ENCODE assay signal across 23 cellular contexts in genomic region chr14:103887170-103887501, GRCh38. TPM values are rescaled to one million over a fixed set of nuclear protein-coding genes. Genes with fewer than 3 reads are reported as not detected.
"Had no signal": no experiment of that assay in that cellular context is flagged by ENCODE, and none has a peak within 500 bp of the region (broad histone marks: within the 10 kb centered on the region; RNA-seq: fewer than 3 reads in every experiment).

No MANE protein-coding gene starts in this region.

- H3K4me3 ChIP-seq: dorsolateral prefrontal cortex, heart right ventricle, left ventricle myocardium inferior, lower lobe of right lung, stomach, thoracic aorta had no signal

- H3K27ac Mint-ChIP-seq: memory B cell, naive B cell had no signal

- H3K36me3 Mint-ChIP-seq: memory B cell, naive B cell had no signal

- H3K4me3 Mint-ChIP-seq: memory B cell, naive B cell, nephron had no signal

- DNase-seq: cortex of kidney; dorsolateral prefrontal cortex; effector CD8-positive, alpha-beta T cell; heart right ventricle; left ventricle myocardium inferior; lower lobe of right lung; naive B cell; small intestine; stimulated activated CD4-positive, alpha-beta T cell treated with anti-CD3 and anti-CD28 coated beads, Interleukin-12 subunit alpha, Interleukin-12 subunit beta, amount 100 ng/mL, for 4 hours; stimulated activated naive CD4-positive, alpha-beta T cell; stomach; substantia nigra; trophoblast cell had no signal

- H3K27ac ChIP-seq: dorsolateral prefrontal cortex, heart right ventricle, left ventricle myocardium inferior, lower lobe of right lung, thoracic aorta had no signal

- H3K4me1 Mint-ChIP-seq: memory B cell, naive B cell had no signal

- H3K9me3 ChIP-seq: heart right ventricle, left ventricle myocardium inferior, lower lobe of right lung, stomach, thoracic aorta had no signal

- H3K27me3 ChIP-seq: dorsolateral prefrontal cortex, heart right ventricle, stomach had no signal

- ATAC-seq: heart right ventricle, lower lobe of right lung had no signal

- H3K9me3 Mint-ChIP-seq: memory B cell, naive B cell, nephron had no signal

- H3K36me3 ChIP-seq: heart right ventricle, left ventricle myocardium inferior, lower lobe of right lung, stomach, thoracic aorta had no signal

RNA-seq across cellular contexts. Expression of gene TDRD9, which starts 41.1 kb away (rescaled TPM):
- total RNA-seq: chondrocyte had no signal

RNA-seq across cellular contexts. Expression of gene RD3L, which starts 55.2 kb away (rescaled TPM):
- total RNA-seq: chondrocyte, dorsolateral prefrontal cortex, fibroblast of lung, frontal cortex, glomerular endothelial cell, lower lobe of right lung, omental fat pad, pulmonary artery endothelial cell, stomach, thoracic aorta, urinary bladder had no signal
